Comparison of ENCODE assay signal across 23 cellular contexts in the genomic region with DNA sequence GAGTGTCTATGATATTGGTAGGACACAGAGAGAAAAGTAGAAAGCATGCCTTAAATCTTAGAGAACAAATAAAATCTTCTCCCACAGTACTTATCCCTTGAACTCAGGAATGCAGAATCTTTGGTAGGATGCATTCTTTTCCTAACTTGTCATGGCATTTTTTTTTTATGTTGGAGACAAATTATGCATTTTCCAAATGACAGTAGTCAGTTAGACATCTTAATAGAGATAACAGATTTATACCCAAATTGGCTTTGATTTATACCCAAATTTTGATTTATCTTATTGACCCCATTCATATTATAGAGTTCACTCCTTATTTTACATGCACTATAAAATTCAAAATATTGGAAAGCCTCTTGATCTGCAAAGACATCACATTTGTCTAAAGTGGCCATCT.
"Had no signal": no experiment of that assay in that cellular context is flagged by ENCODE, and none has a peak within 500 bp of the region (broad histone marks: within the 10 kb centered on the region; RNA-seq: fewer than 3 reads in every experiment).

No MANE protein-coding gene starts in this region.

- H3K4me1 ChIP-seq: heart right ventricle had no signal

- H3K27me3 ChIP-seq: brain microvascular endothelial cell, gastroesophageal sphincter had no signal

- H3K27ac ChIP-seq: brain microvascular endothelial cell, coronary artery, dorsolateral prefrontal cortex, gastroesophageal sphincter, heart right ventricle had no signal

- H3K36me3 ChIP-seq: brain microvascular endothelial cell, gastroesophageal sphincter, heart right ventricle had no signal

- H3K4me3 ChIP-seq: coronary artery, dorsolateral prefrontal cortex, gastroesophageal sphincter, heart right ventricle had no signal

- H3K9me3 ChIP-seq: gastroesophageal sphincter, heart right ventricle had no signal

- DNase-seq: activated CD4-positive, alpha-beta memory T cell treated with anti-CD3 and anti-CD28 coated beads, Interleukin-2, amount 10 ng/mL, durations not matched to agents 7 days and 5 days; activated CD4-positive, alpha-beta T cell treated with anti-CD3 and anti-CD28 coated beads for 1 hour; activated CD4-positive, alpha-beta T cell treated with anti-CD3 and anti-CD28 coated beads for 4 hours; activated CD4-positive, alpha-beta T cell treated with anti-CD3 and anti-CD28 coated beads, Interleukin-2, amount 10 ng/mL, durations not matched to agents 7 days and 5 days; activated CD4-positive, alpha-beta T cell treated with anti-CD3 and anti-CD28 coated beads, Interleukin-2, amount 50 U/mL, for 4 hours; activated CD8-positive, alpha-beta memory T cell treated with anti-CD3 and anti-CD28 coated beads, Interleukin-2, amount 50 U/mL, for 48 hours; activated gamma-delta T cell; activated naive CD4-positive, alpha-beta T cell; activated naive CD4-positive, alpha-beta T cell treated with anti-CD3 and anti-CD28 coated beads, Interleukin-2, amount 10 ng/mL, durations not matched to agents 7 days and 5 days; activated naive CD8-positive, alpha-beta T cell treated with anti-CD3 and anti-CD28 coated beads, Interleukin-2, amount 10 ng/mL, durations not matched to agents 7 days and 5 days; activated T-cell treated with anti-CD3 and anti-CD28 coated beads for 4 hours; activated T-cell treated with anti-CD3 and anti-CD28 coated beads, Interleukin-2, amount 50 U/mL, for 24 hours; activated T-cell treated with anti-CD3 and anti-CD28 coated beads, Interleukin-2, amount 50 U/mL, for 72 hours; anterior cingulate cortex; brain microvascular endothelial cell; dorsolateral prefrontal cortex; effector memory CD4-positive, alpha-beta T cell; endodermal cell; foreskin melanocyte; heart right ventricle; T-helper 2 cell had no signal
